8 cellular contexts compared by ENCODE assay signal in the genomic region with DNA sequence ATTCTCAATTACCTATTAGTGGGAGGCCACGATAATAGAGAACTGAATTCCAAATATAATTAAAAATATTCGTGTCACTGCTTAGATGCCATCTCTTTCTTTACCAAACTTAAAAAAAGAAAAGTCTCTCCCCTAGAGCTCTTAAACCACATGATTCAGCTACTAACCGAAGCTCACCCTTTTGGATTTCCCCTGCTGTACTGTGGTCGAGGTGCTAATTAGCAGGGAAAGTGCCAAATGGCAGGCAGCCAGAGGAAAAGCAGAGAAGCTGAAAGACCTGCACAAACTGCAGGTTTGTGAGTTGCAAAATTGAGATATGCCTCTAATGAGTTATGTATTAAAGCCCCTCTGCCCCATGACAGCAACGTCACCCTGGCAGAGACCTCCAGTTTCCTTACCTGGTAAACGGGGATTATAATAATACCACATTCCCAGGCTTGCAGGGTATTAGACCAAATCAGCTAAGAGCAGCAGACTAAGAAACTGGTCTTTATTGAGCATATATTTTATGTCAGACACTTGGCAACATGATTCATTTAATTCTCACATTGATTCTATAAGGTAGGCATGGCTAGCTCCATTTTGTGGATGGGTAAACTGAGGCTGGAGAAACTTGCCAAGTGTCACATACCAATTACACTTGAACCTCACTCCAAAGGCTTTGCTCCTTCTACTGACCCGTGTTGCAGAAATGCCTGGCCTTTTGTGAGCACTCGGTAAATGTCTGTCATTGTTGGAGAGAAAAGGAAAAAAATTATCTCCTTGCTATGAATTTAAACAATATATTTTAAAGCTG.
A peak's percentile ranks its signal among the peaks of the same experiment; 100 is the strongest.
DNase-seq lines count a peak whose midpoint lies in the region; ATAC-seq, FAIRE-seq and TF ChIP-seq lines count a peak whose summit lies in the region.
"Had no signal": no experiment of that assay in that cellular context is flagged by ENCODE, and none has a peak within 500 bp of the region (broad histone marks: within the 10 kb centered on the region; RNA-seq: fewer than 3 reads in every experiment).

No MANE protein-coding gene starts in this region.

- no peak overlapping the region for H3K27ac Mint-ChIP-seq in activated T-cell treated with anti-CD3 and anti-CD28 coated beads, Interleukin-2, amount 50 U/mL, for 72 hours
- no peak overlapping the region for H3K27ac Mint-ChIP-seq in type B pancreatic cell

- dilution Hi-C loops in keratinocyte (cut with MboI; ENCODE audit: extremely low pct_ligation_motif_present, low sequenced_read_pairs): no loop called here

- H3K4me3 ChIP-seq in keratinocyte (ENCODE audit: control insufficient read depth in 2 of 3, extremely low read depth in 1 of 3, insufficient read depth in 2 of 3, low read depth in 1 of 3, low read length in 3 of 3): no peak overlapping the region
- H3K4me3 ChIP-seq: cardiac muscle cell had no signal

- H3K4me2 ChIP-seq in keratinocyte (ENCODE audit: control insufficient read depth, extremely low read depth, insufficient read depth, low read depth, low read length): no peak overlapping the region

- ATAC-seq in GM19035 (IDR thresholded peaks at IDR 0.05; ENCODE audit: unreplicated experiment): peak; percentile 83
- ATAC-seq in HG03039 (IDR thresholded peaks at IDR 0.05; ENCODE audit: unreplicated experiment): peak; percentile 70
- peak; percentile 91 to 98 for ATAC-seq in activated T-cell treated with anti-CD3 and anti-CD28 coated beads, Interleukin-2, amount 50 U/mL, for 72 hours (replicated peaks in 1 of 2)

- H3K79me2 ChIP-seq in keratinocyte (ENCODE audit: control insufficient read depth, insufficient read depth, low read length): no peaks in the 10 kb centered on the region

- H3K27me3 ChIP-seq in keratinocyte (ENCODE audit: control insufficient read depth, extremely low read depth, insufficient read depth, low read length): peaks cover under 1% of the 10 kb centered on the region
- H3K27me3 ChIP-seq: cardiac muscle cell had no signal

- peak; percentile 54 for DNase-seq in NK-92 treated with Interleukin-12 subunit alpha and Interleukin-12 subunit beta, amount 100 ng/mL, for 24 hours (lab: John Stamatoyannopoulos, UW)
- peak; percentile 74 to 77 for DNase-seq in activated T-cell treated with anti-CD3 and anti-CD28 coated beads, Interleukin-2, amount 50 U/mL, for 72 hours
- DNase-seq in keratinocyte (ENCODE audit: low read depth, low spot score) (no peak), type B pancreatic cell (ENCODE audit: extremely low spot score, unreplicated experiment) (no peak)
- DNase-seq in stimulated activated CD8-positive, alpha-beta memory T cell treated with anti-CD3 and anti-CD28 coated beads, Interleukin-15, amount 100 ng/mL, for 48 hours (ENCODE audit: low read depth in 2 of 2): peak; percentile 57

- no peak overlapping the region for H3K9ac ChIP-seq in keratinocyte (ENCODE audit: control insufficient read depth, extremely low read depth, insufficient read depth, low read length)

- no peaks in the 10 kb centered on the region for H4K20me1 ChIP-seq in keratinocyte (ENCODE audit: control insufficient read depth, extremely low read depth, insufficient read depth, low read length)

- peak; percentile 17 for FAIRE-seq in keratinocyte (lab: Jason Lieb, UNC)

- H3K9me3 Mint-ChIP-seq in activated T-cell treated with anti-CD3 and anti-CD28 coated beads, Interleukin-2, amount 50 U/mL, for 72 hours: peaks cover 0 to under 1% of the 10 kb centered on the region in 2 donors
- peaks cover 6% of the 10 kb centered on the region for H3K9me3 Mint-ChIP-seq in type B pancreatic cell

- H3K27me3 Mint-ChIP-seq in activated T-cell treated with anti-CD3 and anti-CD28 coated beads, Interleukin-2, amount 50 U/mL, for 72 hours (ENCODE audit: low read depth): peaks cover 85% of the 10 kb centered on the region
- H3K27me3 Mint-ChIP-seq in type B pancreatic cell: no peaks in the 10 kb centered on the region

- H3K27ac ChIP-seq in keratinocyte (ENCODE audit: control insufficient read depth, insufficient read depth, low read length): no peak overlapping the region
- H3K27ac ChIP-seq: cardiac muscle cell had no signal

- H3K9me1 ChIP-seq in keratinocyte (ENCODE audit: control insufficient read depth, extremely low read depth, insufficient read depth, low read length): no peaks in the 10 kb centered on the region

- TF ChIP-seq CTCF in keratinocyte (optimal IDR thresholded peaks at IDR 0.05 in 1 of 3, IDR thresholded peaks at IDR 0.05 in 1 of 3, conservative IDR thresholded peaks at IDR 0.05 in 1 of 3; ENCODE audit: extremely low read depth in 1 of 3, insufficient read depth in 2 of 3, low read length in 3 of 3) (no peak), type B pancreatic cell (conservative IDR thresholded peaks at IDR 0.05) (no peak)

- H2AFZ ChIP-seq in keratinocyte (ENCODE audit: control insufficient read depth, low read length): no peak overlapping the region

- peak overlapping the region in 1 of 2 donors; percentile 0 for H3K4me3 Mint-ChIP-seq in activated T-cell treated with anti-CD3 and anti-CD28 coated beads, Interleukin-2, amount 50 U/mL, for 72 hours
- no peak overlapping the region for H3K4me3 Mint-ChIP-seq in type B pancreatic cell

- H3K36me3 Mint-ChIP-seq in activated T-cell treated with anti-CD3 and anti-CD28 coated beads, Interleukin-2, amount 50 U/mL, for 72 hours (ENCODE audit: insufficient read depth in 2 of 2): peaks cover 0 to 1% of the 10 kb centered on the region in 2 donors
- peaks cover under 1% of the 10 kb centered on the region for H3K36me3 Mint-ChIP-seq in type B pancreatic cell

- H3K36me3 ChIP-seq in keratinocyte (ENCODE audit: control insufficient read depth in 2 of 2, extremely low read depth in 1 of 2, insufficient read depth in 2 of 2, low read length in 2 of 2): no peaks in the 10 kb centered on the region
- H3K36me3 ChIP-seq: cardiac muscle cell had no signal

- H3K9me3 ChIP-seq in keratinocyte (ENCODE audit: control insufficient read depth, low read depth, low read length): no peaks in the 10 kb centered on the region

- peaks cover 17% of the 10 kb centered on the region for H3K4me1 ChIP-seq in keratinocyte (ENCODE audit: control insufficient read depth, extremely low read depth, insufficient read depth, low read length)

- H3K4me1 Mint-ChIP-seq in activated T-cell treated with anti-CD3 and anti-CD28 coated beads, Interleukin-2, amount 50 U/mL, for 72 hours (ENCODE audit: low read depth): peaks cover 20% of the 10 kb centered on the region
- peaks cover 31% of the 10 kb centered on the region for H3K4me1 Mint-ChIP-seq in type B pancreatic cell (ENCODE audit: unreplicated experiment)

Comparison
In these comparisons a context has a peak if more than half of its experiments do, and no peak if none do; other contexts are left out.
1. DNase-seq: peak in NK-92 treated with Interleukin-12 subunit alpha and Interleukin-12 subunit beta, amount 100 ng/mL, for 24 hours (single experiment), activated T-cell treated with anti-CD3 and anti-CD28 coated beads, Interleukin-2, amount 50 U/mL, for 72 hours (2 of 2) and stimulated activated CD8-positive, alpha-beta memory T cell treated with anti-CD3 and anti-CD28 coated beads, Interleukin-15, amount 100 ng/mL, for 48 hours (2 of 2); none in keratinocyte (single experiment) and type B pancreatic cell (single experiment).
2. Peak in every context shown above with its lines, with median percentiles within 50 percentile points of each other: ATAC-seq.